1 cellular context compared by ENCODE assay signal in genomic region chr2:20447437-20448245, GRCh38.
TF ChIP-seq lines count a peak whose summit lies in the region.

No MANE protein-coding gene starts in this region.

TF ChIP-seq in HepG2, 621 proteins besides CTCF, POLR2A, EP300 and RAD21 (continued from another document and continues in another):
- TF ChIP-seq AFF4 (CRISPR knock-in tag; IDR thresholded peaks at IDR 0.05) (peak; percentile 97), NFKB2 (CRISPR knock-in tag; IDR thresholded peaks at IDR 0.05; ENCODE audit: borderline replicate concordance) (peak; percentile 63; the same call in 1 of the 2 replicates), ERF (CRISPR knock-in tag; IDR thresholded peaks at IDR 0.05) (peak; percentile 31; the same call in 1 of the 2 replicates), ZNF10 (CRISPR knock-in tag; IDR thresholded peaks at IDR 0.05; ENCODE audit: borderline replicate concordance, low read depth) (0 out of 2 replicates have a peak, but pooled peaks have one; percentile 57), MAF1 (CRISPR knock-in tag; IDR thresholded peaks at IDR 0.05; ENCODE audit: borderline replicate concordance) (no peak; the same call in 1 of the 2 replicates), ZBTB1 (CRISPR knock-in tag; IDR thresholded peaks at IDR 0.05; ENCODE audit: borderline replicate concordance) (no peak), HOMEZ (CRISPR knock-in tag; IDR thresholded peaks at IDR 0.05; ENCODE audit: low read depth) (no peak), ZNF101 (CRISPR knock-in tag; IDR thresholded peaks at IDR 0.05; ENCODE audit: borderline replicate concordance, low read depth) (no peak), GMEB2 (CRISPR knock-in tag; IDR thresholded peaks at IDR 0.05; ENCODE audit: low read depth) (no peak), MTF1 (CRISPR knock-in tag; IDR thresholded peaks at IDR 0.05) (peak; percentile 81), ZNF629 (CRISPR knock-in tag; conservative IDR thresholded peaks at IDR 0.05) (no peak), DNMT3B (CRISPR knock-in tag; conservative IDR thresholded peaks at IDR 0.05) (no peak; the same call in 1 of the 2 replicates), NR1H2 (CRISPR knock-in tag; IDR thresholded peaks at IDR 0.05; ENCODE audit: borderline replicate concordance, low read depth) (0 out of 2 replicates have a peak, but pooled peaks have one; percentile 16), ZNF530 (CRISPR knock-in tag; IDR thresholded peaks at IDR 0.05; ENCODE audit: low read depth) (no peak), BRF2 (CRISPR knock-in tag; IDR thresholded peaks at IDR 0.05) (peak; percentile 35; the same call in 1 of the 2 replicates), ZNF362 (CRISPR knock-in tag; IDR thresholded peaks at IDR 0.05; ENCODE audit: borderline replicate concordance) (0 out of 2 replicates have a peak, but pooled peaks have one; percentile 44), ZNF556 (CRISPR knock-in tag; IDR thresholded peaks at IDR 0.05; ENCODE audit: borderline replicate concordance) (0 out of 2 replicates have a peak, but pooled peaks have one; percentile 34), ISX (CRISPR knock-in tag; conservative IDR thresholded peaks at IDR 0.05) (no peak), HMGXB4 (CRISPR knock-in tag; IDR thresholded peaks at IDR 0.05; ENCODE audit: borderline replicate concordance in 1 of 2, low read depth in 1 of 2) (peak; percentile 50 to 53), ZNF547 (CRISPR knock-in tag; IDR thresholded peaks at IDR 0.05) (peak; percentile 92), PHF20 (CRISPR knock-in tag; IDR thresholded peaks at IDR 0.05) (0 out of 2 replicates have a peak, but pooled peaks have one; percentile 10), ZNF343 (CRISPR knock-in tag; IDR thresholded peaks at IDR 0.05) (peak; percentile 86; the same call in 1 of the 2 replicates), ZBTB46 (CRISPR knock-in tag; IDR thresholded peaks at IDR 0.05; ENCODE audit: borderline replicate concordance) (peak; percentile 29; the same call in 1 of the 2 replicates), PAXIP1 (CRISPR knock-in tag; conservative IDR thresholded peaks at IDR 0.05) (no peak), NFAT5 (CRISPR knock-in tag; IDR thresholded peaks at IDR 0.05) (peak; percentile 81; the same call in 1 of the 2 replicates), ZFP41 (CRISPR knock-in tag; IDR thresholded peaks at IDR 0.05; ENCODE audit: borderline replicate concordance) (peak; percentile 65; the same call in 1 of the 2 replicates), TEAD2 (CRISPR knock-in tag; IDR thresholded peaks at IDR 0.05) (no peak), CENPT (CRISPR knock-in tag; IDR thresholded peaks at IDR 0.05; ENCODE audit: low read depth) (peak; percentile 37; the same call in 1 of the 2 replicates), ZNF790 (CRISPR knock-in tag; IDR thresholded peaks at IDR 0.05; ENCODE audit: borderline replicate concordance) (peak; percentile 89), CBX2 (IDR thresholded peaks at IDR 0.05; ENCODE audit: low read depth, low read length) (no peak), CBX2 (CRISPR knock-in tag; IDR thresholded peaks at IDR 0.05; ENCODE audit: low read depth) (peak; percentile 71; the same call in 1 of the 2 replicates), ETV5 (CRISPR knock-in tag; IDR thresholded peaks at IDR 0.05; ENCODE audit: borderline replicate concordance) (0 out of 2 replicates have a peak, but pooled peaks have one; percentile 2), SALL2 (CRISPR knock-in tag; IDR thresholded peaks at IDR 0.05) (no peak; the same call in 1 of the 2 replicates), NPAS2 (CRISPR knock-in tag; IDR thresholded peaks at IDR 0.05; ENCODE audit: borderline replicate concordance) (no peak)
